10 cellular contexts compared by ENCODE assay signal in the genomic region with DNA sequence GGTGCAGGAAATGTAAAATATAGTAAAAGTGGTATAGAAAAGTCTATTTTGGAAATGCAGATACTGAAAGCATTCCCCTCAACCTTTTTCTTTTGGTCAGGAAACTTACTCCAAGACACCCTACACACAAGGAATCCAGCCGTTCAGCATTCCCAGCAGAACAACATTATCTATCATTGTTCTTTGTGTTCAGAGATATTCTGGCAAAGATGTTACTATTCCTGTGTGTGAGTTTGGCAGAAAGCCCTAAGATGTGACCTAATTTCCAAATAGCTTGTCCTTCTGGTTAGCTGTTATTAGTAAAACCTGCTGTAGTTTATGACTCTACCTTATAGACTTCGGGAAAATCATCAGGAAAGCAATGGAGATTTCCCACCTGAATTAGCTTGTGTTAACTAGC.
DNase-seq lines count a peak whose midpoint lies in the region; ATAC-seq, FAIRE-seq and TF ChIP-seq lines count a peak whose summit lies in the region.
"Had no signal": no experiment of that assay in that cellular context is flagged by ENCODE, and none has a peak within 500 bp of the region (broad histone marks: within the 10 kb centered on the region; RNA-seq: fewer than 3 reads in every experiment).

No MANE protein-coding gene starts in this region.

- H3K27ac Mint-ChIP-seq in activated naive CD4-positive, alpha-beta T cell treated with anti-CD3 and anti-CD28 coated beads, Interleukin-2, amount 50 U/mL, for 24 hours, result peak overlapping the region; percentile 98
- H3K27ac Mint-ChIP-seq in memory B cell, result peak overlapping the region; percentile 94

- H3K4me1 Mint-ChIP-seq in activated naive CD4-positive, alpha-beta T cell treated with anti-CD3 and anti-CD28 coated beads, Interleukin-2, amount 50 U/mL, for 24 hours, result peaks cover 83% of the 10 kb centered on the region
- H3K4me1 Mint-ChIP-seq in memory B cell, result peaks cover 30% of the 10 kb centered on the region

- peaks cover 6% of the 10 kb centered on the region for H3K36me3 Mint-ChIP-seq in activated naive CD4-positive, alpha-beta T cell treated with anti-CD3 and anti-CD28 coated beads, Interleukin-2, amount 50 U/mL, for 24 hours
- peaks cover 4% of the 10 kb centered on the region for H3K36me3 Mint-ChIP-seq in memory B cell
- H3K36me3 Mint-ChIP-seq: activated CD4-positive, alpha-beta memory T cell treated with anti-CD3 and anti-CD28 coated beads for 36 hours had no signal

- ATAC-seq in memory B cell (ENCODE audit: low read depth) (no peak), HG03108 (IDR thresholded peaks at IDR 0.05; ENCODE audit: unreplicated experiment) (no peak), GM21737 (IDR thresholded peaks at IDR 0.05; ENCODE audit: unreplicated experiment) (no peak)

- peaks cover 8% of the 10 kb centered on the region for H3K9me3 Mint-ChIP-seq in activated naive CD4-positive, alpha-beta T cell treated with anti-CD3 and anti-CD28 coated beads, Interleukin-2, amount 50 U/mL, for 24 hours
- peaks cover 5% of the 10 kb centered on the region for H3K9me3 Mint-ChIP-seq in memory B cell
- H3K9me3 Mint-ChIP-seq: activated CD4-positive, alpha-beta memory T cell treated with anti-CD3 and anti-CD28 coated beads for 36 hours had no signal

- FAIRE-seq in urothelium cell line (lab: Jason Lieb, UNC) (no peak), D721Med (lab: Jason Lieb, UNC) (no peak)

- DNase-seq in activated naive CD4-positive, alpha-beta T cell treated with Interleukin-2 at 50 U/mL for 16 hours, result no peak
- DNase-seq in dermis blood vessel endothelial cell (peak; percentile 75), memory B cell (ENCODE audit: low spot score in 2 of 2) (no peak), urothelium cell line (ENCODE audit: low spot score) (peak; percentile 35), D721Med (ENCODE audit: insufficient read length, low spot score) (no peak)
- DNase-seq: activated CD4-positive, alpha-beta memory T cell treated with anti-CD3 and anti-CD28 coated beads for 36 hours; amygdala had no signal

- no peak overlapping the region for H3K4me3 Mint-ChIP-seq in activated naive CD4-positive, alpha-beta T cell treated with anti-CD3 and anti-CD28 coated beads, Interleukin-2, amount 50 U/mL, for 24 hours
- no peak overlapping the region for H3K4me3 Mint-ChIP-seq in memory B cell
- H3K4me3 Mint-ChIP-seq: activated CD4-positive, alpha-beta memory T cell treated with anti-CD3 and anti-CD28 coated beads for 36 hours had no signal

- no peak for TF ChIP-seq CTCF in D721Med (IDR thresholded peaks at IDR 0.05; ENCODE audit: insufficient read depth, missing control alignments)

- no peaks in the 10 kb centered on the region for H3K27me3 Mint-ChIP-seq in activated naive CD4-positive, alpha-beta T cell treated with anti-CD3 and anti-CD28 coated beads, Interleukin-2, amount 50 U/mL, for 24 hours
- H3K27me3 Mint-ChIP-seq in memory B cell, result no peaks in the 10 kb centered on the region
- H3K27me3 Mint-ChIP-seq: activated CD4-positive, alpha-beta memory T cell treated with anti-CD3 and anti-CD28 coated beads for 36 hours had no signal

Comparison
In these comparisons a context has a peak if more than half of its experiments do, and no peak if none do; other contexts are left out.
1. DNase-seq: peak in dermis blood vessel endothelial cell (single experiment) and urothelium cell line (single experiment); none in activated naive CD4-positive, alpha-beta T cell treated with Interleukin-2 at 50 U/mL for 16 hours (single experiment), memory B cell (0 of 2) and D721Med (single experiment).